Comparison of ENCODE assay signal across 1 cellular context in genomic region chr19:38851622-38852230, GRCh38.
TF ChIP-seq lines count a peak whose summit lies in the region.

No MANE protein-coding gene starts in this region.

TF ChIP-seq in HEK293, 187 proteins besides CTCF, POLR2A, EP300 and RAD21 (continued from another document and continues in another):
- TF ChIP-seq PRDM6 (tag by site-specific recombination; IDR thresholded peaks at IDR 0.05) (no peak), ZNF274 (IDR thresholded peaks at IDR 0.05; ENCODE audit: low read length) (no peak), ZNF274 (tag by site-specific recombination; IDR thresholded peaks at IDR 0.05; ENCODE audit: borderline replicate concordance) (no peak; the same call in 1 of the 2 replicates), SP3 (tag by site-specific recombination; IDR thresholded peaks at IDR 0.05) (peak; percentile 95), KLF7 (tag by site-specific recombination; IDR thresholded peaks at IDR 0.05; ENCODE audit: borderline replicate concordance) (peak; percentile 96), REST (tag by site-specific recombination; IDR thresholded peaks at IDR 0.05) (peak; percentile 98), ZNF280C (tag by site-specific recombination; IDR thresholded peaks at IDR 0.05) (no peak), ZNF510 (tag by site-specific recombination; IDR thresholded peaks at IDR 0.05; ENCODE audit: insufficient replicate concordance) (no peak), ZBTB44 (tag by site-specific recombination; IDR thresholded peaks at IDR 0.05) (peak; percentile 51; the same call in 1 of the 2 replicates), ZNF664 (tag by site-specific recombination; IDR thresholded peaks at IDR 0.05) (no peak), ZNF169 (tag by site-specific recombination; IDR thresholded peaks at IDR 0.05) (0 out of 2 replicates have a peak, but pooled peaks have one; percentile 9), ZNF610 (tag by site-specific recombination; IDR thresholded peaks at IDR 0.05; ENCODE audit: borderline replicate concordance) (peak; percentile 53; the same call in 1 of the 2 replicates), ZNF16 (tag by site-specific recombination; IDR thresholded peaks at IDR 0.05; ENCODE audit: low read depth) (no peak), ZNF514 (tag by site-specific recombination; IDR thresholded peaks at IDR 0.05) (no peak), ZNF292 (tag by site-specific recombination; IDR thresholded peaks at IDR 0.05; ENCODE audit: borderline replicate concordance, low read depth) (no peak), ZNF600 (tag by site-specific recombination; IDR thresholded peaks at IDR 0.05) (peak; percentile 52; the same call in 1 of the 2 replicates), SALL2 (tag by site-specific recombination; IDR thresholded peaks at IDR 0.05; ENCODE audit: borderline replicate concordance) (no peak), ZNF112 (tag by site-specific recombination; IDR thresholded peaks at IDR 0.05) (no peak), ZNF394 (tag by site-specific recombination; IDR thresholded peaks at IDR 0.05; ENCODE audit: borderline replicate concordance) (peak; percentile 39; the same call in 1 of the 2 replicates), ZNF202 (tag by site-specific recombination; IDR thresholded peaks at IDR 0.05; ENCODE audit: borderline replicate concordance) (no peak), KLF9 (tag by site-specific recombination; IDR thresholded peaks at IDR 0.05; ENCODE audit: low read depth) (peak; percentile 100), ZNF18 (tag by site-specific recombination; IDR thresholded peaks at IDR 0.05) (peak; percentile 66; the same call in 1 of the 2 replicates), MYNN (tag by site-specific recombination; IDR thresholded peaks at IDR 0.05; ENCODE audit: borderline replicate concordance) (no peak), ZNF221 (tag by site-specific recombination; IDR thresholded peaks at IDR 0.05; ENCODE audit: borderline replicate concordance) (no peak), ZBTB48 (tag by site-specific recombination; IDR thresholded peaks at IDR 0.05) (peak; percentile 87), ZSCAN16 (tag by site-specific recombination; IDR thresholded peaks at IDR 0.05) (peak; percentile 18; the same call in 1 of the 2 replicates), ZNF549 (tag by site-specific recombination; IDR thresholded peaks at IDR 0.05) (no peak), ZFP41 (tag by site-specific recombination; IDR thresholded peaks at IDR 0.05; ENCODE audit: borderline replicate concordance) (no peak), ZNF10 (tag by site-specific recombination; IDR thresholded peaks at IDR 0.05) (no peak), ZNF280D (tag by site-specific recombination; IDR thresholded peaks at IDR 0.05) (peak; percentile 99), ZNF701 (tag by site-specific recombination; IDR thresholded peaks at IDR 0.05) (no peak), ZNF580 (tag by site-specific recombination; IDR thresholded peaks at IDR 0.05) (peak; percentile 81; the same call in 1 of the 2 replicates), ZNF324 (tag by site-specific recombination; IDR thresholded peaks at IDR 0.05) (peak; percentile 88; the same call in 1 of the 2 replicates), GLI4 (tag by site-specific recombination; IDR thresholded peaks at IDR 0.05) (no peak), ZNF449 (tag by site-specific recombination; IDR thresholded peaks at IDR 0.05) (no peak), ZBTB10 (tag by site-specific recombination; IDR thresholded peaks at IDR 0.05) (peak; percentile 98), ZBTB26 (tag by site-specific recombination; optimal IDR thresholded peaks at IDR 0.05) (peak; percentile 95)
